In genomic region chr5:139863361-139863760, GRCh38 we compare ENCODE assay signal across 7 cellular contexts.
DNase-seq lines count a peak whose midpoint lies in the region; ATAC-seq, FAIRE-seq and TF ChIP-seq lines count a peak whose summit lies in the region.

No MANE protein-coding gene starts in this region.

- H3K9me3 ChIP-seq in pancreas: no peaks in the 10 kb centered on the region
- no peaks in the 10 kb centered on the region for H3K9me3 ChIP-seq in aorta (ENCODE audit: control insufficient read depth, low read length)

- H3K27ac ChIP-seq in pancreas (no peak overlapping the region), aorta (ENCODE audit: low read depth in 1 of 2, low read length in 2 of 2) (no peak overlapping the region)

- H3K27me3 ChIP-seq in bronchial epithelial cell (ENCODE audit: control insufficient read depth, insufficient read depth, low read length) (no peaks in the 10 kb centered on the region), pancreas (no peaks in the 10 kb centered on the region), aorta (ENCODE audit: control insufficient read depth in 1 of 2, insufficient read depth in 2 of 2, low read length in 1 of 2) (no peaks in the 10 kb centered on the region)

- DNase-seq in bronchial epithelial cell (ENCODE audit: low read depth) (peak; percentile 50), left ventricle myocardium superior (peak; percentile 88), pancreas (no peak), aorta (peak; percentile 63 to 83)
- DNase-seq in activated naive CD4-positive, alpha-beta T cell treated with Interleukin-2 at 50 U/mL for 16 hours: no peak

- ATAC-seq in left ventricle myocardium superior (peak; percentile 94), pancreas (peak; percentile 22 to 40 (median 30)), aorta (ENCODE audit: low FRiP score) (peak; percentile 60), GM19023 (IDR thresholded peaks at IDR 0.05; ENCODE audit: unreplicated experiment) (no peak), HG02623 (IDR thresholded peaks at IDR 0.05; ENCODE audit: unreplicated experiment) (no peak)

- TF ChIP-seq CTCF in bronchial epithelial cell (IDR thresholded peaks at IDR 0.05; ENCODE audit: insufficient read depth, low read length, severe bottlenecking) (no peak), pancreas (IDR thresholded peaks at IDR 0.05) (no peak)

- no peaks in the 10 kb centered on the region for H3K36me3 ChIP-seq in bronchial epithelial cell (ENCODE audit: control insufficient read depth, insufficient read depth, low read length)
- no peaks in the 10 kb centered on the region for H3K36me3 ChIP-seq in pancreas
- H3K36me3 ChIP-seq in aorta (ENCODE audit: control insufficient read depth in 1 of 2, insufficient read depth in 2 of 2, low read length in 1 of 2): no peaks in the 10 kb centered on the region

- no peak overlapping the region for H3K4me3 ChIP-seq in bronchial epithelial cell (ENCODE audit: low read depth, low read length)
- H3K4me3 ChIP-seq in pancreas: no peak overlapping the region
- H3K4me3 ChIP-seq in aorta (ENCODE audit: low read length in 2 of 2): no peak overlapping the region

- 85 to 86% methylated on average over 9 of the region's 9 CpGs for WGBS in pancreas, 2 donors
- WGBS in aorta, 2 donors: 28 to 40% methylated on average over 9 of the region's 9 CpGs

- no peaks in the 10 kb centered on the region for H3K4me1 ChIP-seq in pancreas
- no peaks in the 10 kb centered on the region for H3K4me1 ChIP-seq in aorta (ENCODE audit: control insufficient read depth in 1 of 2, insufficient read depth in 2 of 2, low read length in 2 of 2)

- intact Hi-C loops in left ventricle myocardium superior (cut with micrococcal nuclease) (loop anchor here (10.0 kb wide), 2 partner anchors 79 to 101 kb away; no protein-coding TSS in a partner anchor), pancreas (cut with DNase I) (loop anchor here in 1 of 3 donors (5.0 kb wide), 1 partner anchor 76 kb away; no protein-coding TSS in a partner anchor), aorta (cut with DNase I) (loop anchor here in 1 of 2 donors (5.0 kb wide), 1 partner anchor 104 kb away; no protein-coding TSS in a partner anchor)

- FAIRE-seq in bronchial epithelial cell (lab: Jason Lieb, UNC) (no peak), pancreas (lab: Jason Lieb, UNC) (no peak)

Comparison
In these comparisons a context has a peak if more than half of its experiments do, and no peak if none do; other contexts are left out.
1. DNase-seq: peak in bronchial epithelial cell (single experiment), left ventricle myocardium superior (single experiment) and aorta (2 of 2); none in pancreas (0 of 6) and activated naive CD4-positive, alpha-beta T cell treated with Interleukin-2 at 50 U/mL for 16 hours (single experiment).
2. ATAC-seq: peak in left ventricle myocardium superior (single experiment), pancreas (4 of 4) and aorta (single experiment); none in GM19023 (single experiment) and HG02623 (single experiment).